In the genomic region with DNA sequence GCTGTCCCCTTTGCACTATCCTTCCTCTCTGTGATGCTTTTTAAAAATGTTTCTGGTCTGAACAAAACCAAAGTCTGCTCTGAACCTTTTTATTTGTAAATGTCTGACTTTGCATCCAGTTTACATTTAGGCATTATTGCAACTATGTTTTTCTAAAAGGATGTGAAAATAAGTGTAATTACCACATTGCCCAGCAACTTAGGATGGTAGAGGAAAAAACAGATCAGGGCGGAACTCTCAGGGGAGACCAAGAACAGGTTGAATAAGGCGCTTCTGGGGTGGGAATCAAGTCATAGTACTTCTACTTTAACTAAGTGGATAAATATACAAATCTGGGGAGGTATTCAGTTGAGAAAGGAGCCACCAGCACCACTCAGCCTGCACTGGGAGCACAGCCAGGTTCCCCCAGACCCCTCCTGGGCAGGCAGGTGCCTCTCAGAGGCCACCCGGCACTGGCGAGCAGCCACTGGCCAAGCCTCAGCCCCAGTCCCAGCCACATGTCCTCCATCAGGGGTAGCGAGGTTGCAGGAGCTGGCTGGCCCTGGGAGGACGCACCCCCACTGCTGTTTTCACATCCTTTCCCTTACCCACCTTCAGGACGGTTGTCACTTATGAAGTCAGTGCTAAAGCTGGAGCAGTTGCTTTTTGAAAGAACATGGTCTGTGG, we compare ENCODE assay signal across 10 cellular contexts. TPM values are rescaled to one million over a fixed set of nuclear protein-coding genes. Genes with fewer than 3 reads are reported as not detected.
DNase-seq lines count a peak whose midpoint lies in the region; ATAC-seq lines count a peak whose summit lies in the region.
"Had no signal": no experiment of that assay in that cellular context is flagged by ENCODE, and none has a peak within 500 bp of the region (broad histone marks: within the 10 kb centered on the region; RNA-seq: fewer than 3 reads in every experiment).

No MANE protein-coding gene starts in this region.

- no peak for ATAC-seq in right cardiac atrium
- ATAC-seq in left cardiac atrium: no peak
- peak; percentile 28 for ATAC-seq in HG03108 (IDR thresholded peaks at IDR 0.05; ENCODE audit: unreplicated experiment)
- no peak for ATAC-seq in HG03469 (IDR thresholded peaks at IDR 0.05; ENCODE audit: unreplicated experiment)
- ATAC-seq: psoas muscle had no signal

- H3K36me3 Mint-ChIP-seq in dendritic cell treated with granulocyte-macrophage colony-stimulating factor and Interleukin-4, amounts not matched to agents 40 ng/mL and 50 ng/mL, for 4 days (ENCODE audit: low read depth): no peaks in the 10 kb centered on the region

- no peak overlapping the region for H3K4me3 ChIP-seq in right cardiac atrium (ENCODE audit: low read length)
- H3K4me3 ChIP-seq: psoas muscle, SK-N-MC had no signal

- peak in 2 of 3 donors; percentile 25 to 32 for DNase-seq in right cardiac atrium
- DNase-seq in left cardiac atrium: no peak
- DNase-seq in HPDE6-E6E7 (ENCODE audit: extremely low spot score): no peak
- DNase-seq in NCI-H1105 (lab: John Stamatoyannopoulos, UW): no peak
- no peak for DNase-seq in AG08396 (ENCODE audit: low spot score)

- H3K4me1 Mint-ChIP-seq in dendritic cell treated with granulocyte-macrophage colony-stimulating factor and Interleukin-4, amounts not matched to agents 40 ng/mL and 50 ng/mL, for 4 days (ENCODE audit: low read depth): peaks cover 87% of the 10 kb centered on the region

- H3K9me3 ChIP-seq in right cardiac atrium (ENCODE audit: control insufficient read depth, low read length): no peaks in the 10 kb centered on the region
- H3K9me3 ChIP-seq: psoas muscle had no signal

- H3K27ac ChIP-seq in right cardiac atrium (ENCODE audit: low read length): no peak overlapping the region
- H3K27ac ChIP-seq: psoas muscle, SK-N-MC had no signal

- H3K4me3 Mint-ChIP-seq in dendritic cell treated with granulocyte-macrophage colony-stimulating factor and Interleukin-4, amounts not matched to agents 40 ng/mL and 50 ng/mL, for 4 days: peak overlapping the region; percentile 18

- H3K4me1 ChIP-seq in right cardiac atrium (ENCODE audit: control insufficient read depth, insufficient read depth, low read length): no peaks in the 10 kb centered on the region

- H3K9me3 Mint-ChIP-seq in dendritic cell treated with granulocyte-macrophage colony-stimulating factor and Interleukin-4, amounts not matched to agents 40 ng/mL and 50 ng/mL, for 4 days: no peaks in the 10 kb centered on the region

- 78% methylated on average over 7 of the region's 7 CpGs for WGBS in right cardiac atrium

- no peaks in the 10 kb centered on the region for H3K27me3 Mint-ChIP-seq in dendritic cell treated with granulocyte-macrophage colony-stimulating factor and Interleukin-4, amounts not matched to agents 40 ng/mL and 50 ng/mL, for 4 days

- peak overlapping the region; percentile 88 for H3K27ac Mint-ChIP-seq in dendritic cell treated with granulocyte-macrophage colony-stimulating factor and Interleukin-4, amounts not matched to agents 40 ng/mL and 50 ng/mL, for 4 days

- intact Hi-C loops in right cardiac atrium (cut with DNase I): no loop called here
- intact Hi-C loops in left cardiac atrium (cut with DNase I): no loop called here
- intact Hi-C loops in dendritic cell treated with granulocyte-macrophage colony-stimulating factor and Interleukin-4, amounts not matched to agents 40 ng/mL and 50 ng/mL, for 4 days (cut with micrococcal nuclease): no loop called here

- no peaks in the 10 kb centered on the region for H3K27me3 ChIP-seq in right cardiac atrium (ENCODE audit: control insufficient read depth, insufficient read depth)

RNA-seq across cellular contexts. Expression of a gene that starts 11.4 kb away (rescaled TPM):
- 10 to 100 TPM in 3 of 4 donors, 1 to 10 TPM in 1; 10.0 to 17.2 (median 10.9) TPM for total RNA-seq in right cardiac atrium
- 5.1 TPM for polyA plus RNA-seq in right cardiac atrium
- total RNA-seq in left cardiac atrium: 10 to 100 TPM; 12.0 to 17.0 TPM

RNA-seq across cellular contexts. Expression of a gene that starts 50.0 kb away (rescaled TPM):
- total RNA-seq in right cardiac atrium: under 1 TPM; 0.23 to 0.47 (median 0.33) TPM
- polyA plus RNA-seq in right cardiac atrium: 0.59 TPM
- 1 to 10 TPM in 1 of 2 donors, under 1 TPM in 1; 0.84 to 6.1 TPM for total RNA-seq in left cardiac atrium

Comparison
In these comparisons a context has a peak if more than half of its experiments do, and no peak if none do; other contexts are left out.
1. DNase-seq: peak in right cardiac atrium (2 of 3); none in left cardiac atrium (single experiment), HPDE6-E6E7 (single experiment), NCI-H1105 (single experiment) and AG08396 (single experiment).